Comparison of ENCODE assay signal across 9 cellular contexts in genomic region chr12:88393017-88393767, GRCh38.
A peak's percentile ranks its signal among the peaks of the same experiment; 100 is the strongest.
DNase-seq lines count a peak whose midpoint lies in the region; ATAC-seq, FAIRE-seq and TF ChIP-seq lines count a peak whose summit lies in the region.
"Had no signal": no experiment of that assay in that cellular context is flagged by ENCODE, and none has a peak within 500 bp of the region (broad histone marks: within the 10 kb centered on the region; RNA-seq: fewer than 3 reads in every experiment).

No MANE protein-coding gene starts in this region.

- POLR2A ChIA-PET in HCT116 (lab: Charles Lee): interaction anchor here (0.7 kb wide), 1 partner anchor 170 kb away, joined by 3 read pairs; no protein-coding TSS in a partner anchor

- H3K9ac ChIP-seq in HCT116 (ENCODE audit: low read length): no peak overlapping the region

- 0 out of 4 replicates have a peak, but pooled peaks cover 0 to 3% of the 10 kb centered on the region in 2 experiments for H3K4me1 ChIP-seq in HCT116 (ENCODE audit: control insufficient read depth in 1 of 2, insufficient read depth in 2 of 2, low read length in 2 of 2)
- H3K4me1 ChIP-seq in esophagus muscularis mucosa: peaks cover 0 to 13% (median 7%) of the 10 kb centered on the region in 4 donors

- RAD21 ChIA-PET in HCT116 (lab: Charles Lee; ENCODE audit: low non-redundant PET in 1 of 2, low total read pairs in 2 of 2, uncharacterized antibody in 2 of 2, unreplicated experiment in 2 of 2): interaction anchor here (0.6 to 0.7 kb wide), 2 partner anchors 74 to 95 kb away, joined by 3 to 5 read pairs; no protein-coding TSS in a partner anchor

- no peaks in the 10 kb centered on the region for H3K79me2 ChIP-seq in HCT116 (ENCODE audit: insufficient read depth, low read length)

- peak; percentile 63 for TF ChIP-seq RAD21 in HCT116 (IDR thresholded peaks at IDR 0.05; ENCODE audit: low read depth)

- intact Hi-C loops in HCT116 (cut with micrococcal nuclease) (loop anchor here (1.0 kb wide), 1 partner anchor 239 kb away; no protein-coding TSS in a partner anchor), esophagus muscularis mucosa (cut with DNase I) (loop anchor here (10.0 kb wide), 1 partner anchor 208 kb away; no protein-coding TSS in a partner anchor)

- H3K9me3 ChIP-seq in HCT116 (ENCODE audit: control insufficient read depth in 1 of 2, insufficient read depth in 1 of 2, low read depth in 1 of 2, low read length in 2 of 2) (no peaks in the 10 kb centered on the region), esophagus muscularis mucosa (peaks cover 0 to 4% (median 2%) of the 10 kb centered on the region in 4 donors)

- H3K4me3 ChIP-seq in HCT116 (replicated peaks in 1 of 2; ENCODE audit: low read depth in 1 of 2, low read length in 2 of 2) (no peak overlapping the region), esophagus muscularis mucosa (no peak overlapping the region)

- H2AFZ ChIP-seq in HCT116 (ENCODE audit: low read depth, low read length, poor library complexity, severe bottlenecking): no peak overlapping the region

- no peaks in the 10 kb centered on the region for H4K20me1 ChIP-seq in HCT116 (ENCODE audit: insufficient read depth)

- no TSS peak for BruUV-seq in HCT116 (replicated peaks; lab: Mats Ljungman, UMichigan)

- no peak for TF ChIP-seq EP300 in esophagus muscularis mucosa (IDR thresholded peaks at IDR 0.05)

- WGBS in esophagus muscularis mucosa: 83% methylated on average over 2 of the region's 2 CpGs

- H3K27me3 ChIP-seq in HCT116 (ENCODE audit: insufficient read depth, low read length) (no peaks in the 10 kb centered on the region), esophagus muscularis mucosa (no peaks in the 10 kb centered on the region)

- H3K27ac ChIP-seq in HCT116 (ENCODE audit: low read depth, low read length) (no peak overlapping the region), esophagus muscularis mucosa (replicated peaks in 1 of 4) (no peak overlapping the region)

- no peak overlapping the region for H3K4me2 ChIP-seq in HCT116 (ENCODE audit: low read length)

- H3K36me3 ChIP-seq in HCT116 (ENCODE audit: control insufficient read depth in 1 of 2, insufficient read depth in 2 of 2, low read length in 2 of 2) (no peaks in the 10 kb centered on the region), esophagus muscularis mucosa (no peaks in the 10 kb centered on the region)

- no peaks in the 10 kb centered on the region for H3K9me2 ChIP-seq in HCT116 (ENCODE audit: insufficient read depth)

- TF ChIP-seq CTCF in HCT116 (IDR thresholded peaks at IDR 0.05 in 2 of 3, conservative IDR thresholded peaks at IDR 0.05 in 1 of 3; ENCODE audit: borderline replicate concordance in 1 of 3, insufficient read depth in 1 of 3, low read depth in 2 of 3, low read length in 2 of 3) (peak; percentile 15 to 58 (median 57); a peak in 5 of 6 replicates), esophagus muscularis mucosa (IDR thresholded peaks at IDR 0.05) (peak in 1 of 3 experiments; percentile 19)

- ATAC-seq in HCT116: peak; percentile 74

- DNase-seq in DMS53 treated with DMSO at 0.1 percent for 48 hours (lab: John Stamatoyannopoulos, UW; ENCODE audit: unreplicated experiment) (peak; percentile 39), HCT116 (ENCODE audit: low read depth, low spot score) (peak; percentile 27), RPMI7951 (ENCODE audit: low read depth) (peak; percentile 66), iris pigment epithelial cell (ENCODE audit: low read depth) (peak; percentile 68), NCI-H1436 treated with DMSO at 0.1 percent for 48 hours (lab: John Stamatoyannopoulos, UW) (no peak), esophagus muscularis mucosa (ENCODE audit: extremely low spot score) (no peak), T1000 (lab: John Stamatoyannopoulos, UW) (no peak), frontal cortex (ENCODE audit: low spot score in 2 of 2) (no peak)

- no peak for FAIRE-seq in frontal cortex (lab: Jason Lieb, UNC)
- FAIRE-seq: endometrium had no signal

- TF ChIP-seq POLR2A in HCT116 (IDR thresholded peaks at IDR 0.05; ENCODE audit: borderline replicate concordance, extremely low read depth, insufficient read depth, insufficient read length) (no peak), esophagus muscularis mucosa (IDR thresholded peaks at IDR 0.05; ENCODE audit: low read depth) (no peak)

- CTCF ChIA-PET in HCT116 (lab: Charles Lee): interaction anchor here (1.0 to 2.0 kb wide), 5 partner anchors 16 to 182 kb away, joined by 3 to 5 read pairs (median 4); no protein-coding TSS in a partner anchor

TF ChIP-seq in HCT116, 20 proteins besides CTCF, POLR2A, EP300 and RAD21:
- TF ChIP-seq EZH2 (IDR thresholded peaks at IDR 0.05) (no peak), SIN3A (IDR thresholded peaks at IDR 0.05; ENCODE audit: low read depth) (no peak)

Comparison
In these comparisons a context has a peak if more than half of its experiments do, and no peak if none do; other contexts are left out.
1. DNase-seq: peak in DMS53 treated with DMSO at 0.1 percent for 48 hours (single experiment), HCT116 (single experiment), RPMI7951 (single experiment) and iris pigment epithelial cell (single experiment); none in NCI-H1436 treated with DMSO at 0.1 percent for 48 hours (single experiment), esophagus muscularis mucosa (single experiment), T1000 (single experiment) and frontal cortex (0 of 2).